ENCODE assay signal across 19 cellular contexts in genomic region chr11:114229062-114229450, GRCh38.
DNase-seq lines count a peak whose midpoint lies in the region; ATAC-seq, FAIRE-seq and TF ChIP-seq lines count a peak whose summit lies in the region.
"Had no signal": no experiment of that assay in that cellular context is flagged by ENCODE, and none has a peak within 500 bp of the region (broad histone marks: within the 10 kb centered on the region; RNA-seq: fewer than 3 reads in every experiment).

No MANE protein-coding gene starts in this region.

- H3K4me2 ChIP-seq in GM23338, result peak overlapping the region; percentile 57

- H3K4me1 ChIP-seq in GM23338 (ENCODE audit: insufficient read depth), result peaks cover 13% of the 10 kb centered on the region
- peaks cover 17% of the 10 kb centered on the region for H3K4me1 ChIP-seq in ovary (ENCODE audit: insufficient read depth)

- no peaks in the 10 kb centered on the region for H3K9me3 Mint-ChIP-seq in GM23338
- no peaks in the 10 kb centered on the region for H3K9me3 Mint-ChIP-seq in immature natural killer cell
- H3K9me3 Mint-ChIP-seq: memory B cell, natural killer cell had no signal

- FAIRE-seq in HTR-8/SVneo (lab: Jason Lieb, UNC), result no peak

- ATAC-seq in GM23338, result no peak
- ATAC-seq: natural killer cell had no signal

- H3K36me3 ChIP-seq in GM23338 (ENCODE audit: insufficient read depth), result no peaks in the 10 kb centered on the region
- H3K36me3 ChIP-seq in ovary, result no peaks in the 10 kb centered on the region
- H3K36me3 ChIP-seq: cardiac muscle cell had no signal

- peak overlapping the region; percentile 91 for H2AFZ ChIP-seq in GM23338

- TF ChIP-seq POLR2A in ovary (IDR thresholded peaks at IDR 0.05), result no peak

- TF ChIP-seq CTCF in GM23338 (conservative IDR thresholded peaks at IDR 0.05; ENCODE audit: low read depth in 2 of 2) (no peak), retinal pigment epithelial cell (conservative IDR thresholded peaks at IDR 0.05; ENCODE audit: low read depth, low read length) (no peak), ovary (IDR thresholded peaks at IDR 0.05) (no peak)

- no peaks in the 10 kb centered on the region for H3K79me2 ChIP-seq in GM23338 (replicated peaks; ENCODE audit: insufficient read depth)

- H3K27me3 Mint-ChIP-seq in GM23338 (ENCODE audit: insufficient read depth, low read depth, poor library complexity) (peaks cover 9% of the 10 kb centered on the region), immature natural killer cell (ENCODE audit: low read depth in 3 of 3) (peaks cover 6 to 11% (median 7%) of the 10 kb centered on the region in 3 donors)

- H3K4me3 ChIP-seq in GM23338 (no peak overlapping the region), retinal pigment epithelial cell (ENCODE audit: low read length) (no peak overlapping the region), ovary (no peak overlapping the region)
- H3K4me3 ChIP-seq: cardiac muscle cell had no signal

- intact Hi-C loops in ovary (cut with DNase I), result no loop called here

- WGBS in ovary, 3 donors, result 17 to 40% (median 26%) methylated on average over 10 of the region's 10 CpGs

- H3K4me3 Mint-ChIP-seq in GM23338, result no peak overlapping the region
- no peak overlapping the region for H3K4me3 Mint-ChIP-seq in immature natural killer cell
- H3K4me3 Mint-ChIP-seq: memory B cell, natural killer cell had no signal

- H3K27me3 ChIP-seq in GM23338 (ENCODE audit: insufficient read depth), result no peaks in the 10 kb centered on the region
- no peaks in the 10 kb centered on the region for H3K27me3 ChIP-seq in ovary

- H3K27ac ChIP-seq in GM23338 (ENCODE audit: low read depth), result no peak overlapping the region
- H3K27ac ChIP-seq in angular gyrus (ENCODE audit: low read depth, low read length), result peak overlapping the region; percentile 41
- peak overlapping the region in 1 of 2 donors; percentile 13 for H3K27ac ChIP-seq in ovary
- H3K27ac ChIP-seq: cardiac muscle cell had no signal

- no peaks in the 10 kb centered on the region for H4K20me1 ChIP-seq in GM23338 (replicated peaks; ENCODE audit: insufficient read depth)

- H3K36me3 Mint-ChIP-seq in GM23338 (ENCODE audit: low read depth) (no peaks in the 10 kb centered on the region), immature natural killer cell (peaks cover 0 to 6% (median 0%) of the 10 kb centered on the region in 3 donors)
- H3K36me3 Mint-ChIP-seq: memory B cell, natural killer cell had no signal

- H3K9me3 ChIP-seq in ovary, result no peaks in the 10 kb centered on the region

- no peak overlapping the region for H3K27ac Mint-ChIP-seq in GM23338
- H3K27ac Mint-ChIP-seq in immature natural killer cell, result peak overlapping the region in 2 of 6 donors; percentile 8 to 49
- H3K27ac Mint-ChIP-seq: memory B cell had no signal

- DNase-seq in GM23338 (ENCODE audit: low spot score), result no peak
- peak; percentile 55 for DNase-seq in inferior parietal cortex (ENCODE audit: extremely low spot score)
- peak; percentile 27 for DNase-seq in retinal pigment epithelial cell (ENCODE audit: low read depth)
- no peak for DNase-seq in immature natural killer cell
- no peak for DNase-seq in ovary
- no peak for DNase-seq in HTR-8/SVneo (ENCODE audit: insufficient read length, low spot score)
- no peak for DNase-seq in stimulated activated CD4-positive, alpha-beta T cell treated with anti-CD3 and anti-CD28 coated beads, Interleukin-4, amount 100 ng/mL, for 1 hour
- DNase-seq: activated CD4-positive, alpha-beta T cell treated with anti-CD3 and anti-CD28 coated beads, Interleukin-2, amount 50 U/mL, for 4 hours; activated effector memory CD4-positive, alpha-beta T cell treated with Interleukin-2 at 50 U/mL for 16 hours; foreskin melanocyte; Kasumi-1; kidney glomerular epithelial cell; natural killer cell; NCI-H1105 treated with DMSO at 0.1 percent for 48 hours; NCI-H2107; SHP77 treated with DMSO at 0.1 percent for 48 hours had no signal

- 0 out of 2 replicates have a peak, but pooled peaks cover 8% of the 10 kb centered on the region for H3K9me2 ChIP-seq in GM23338 (ENCODE audit: insufficient read depth)

- no peaks in the 10 kb centered on the region for H3F3A ChIP-seq in GM23338 (replicated peaks; ENCODE audit: low read depth)

- TF ChIP-seq EP300 in ovary (IDR thresholded peaks at IDR 0.05), result no peak

- peaks cover 38% of the 10 kb centered on the region for H3K4me1 Mint-ChIP-seq in GM23338
- peaks cover 61 to 89% of the 10 kb centered on the region in 2 donors for H3K4me1 Mint-ChIP-seq in immature natural killer cell

TF ChIP-seq in GM23338, 12 proteins besides CTCF, POLR2A, EP300 and RAD21 (continues in another document):
- TF ChIP-seq ZNF462 (CRISPR knock-in tag; IDR thresholded peaks at IDR 0.05) (no peak), POLR2AphosphoS5 (IDR thresholded peaks at IDR 0.05; ENCODE audit: low read depth) (no peak), STAT1 (IDR thresholded peaks at IDR 0.05; ENCODE audit: unreplicated experiment) (no peak), ZNF114 (CRISPR knock-in tag; IDR thresholded peaks at IDR 0.05) (no peak), ZNF331 (CRISPR knock-in tag; IDR thresholded peaks at IDR 0.05; ENCODE audit: low read depth) (no peak), EZH2 (IDR thresholded peaks at IDR 0.05; ENCODE audit: low read depth, unreplicated experiment) (no peak)

Comparison
In these comparisons a context has a peak if more than half of its experiments do, and no peak if none do; other contexts are left out.
1. DNase-seq: peak in inferior parietal cortex (single experiment) and retinal pigment epithelial cell (single experiment); none in GM23338 (single experiment), immature natural killer cell (0 of 3), ovary (0 of 5), HTR-8/SVneo (single experiment) and stimulated activated CD4-positive, alpha-beta T cell treated with anti-CD3 and anti-CD28 coated beads, Interleukin-4, amount 100 ng/mL, for 1 hour (single experiment).